Comparison of ENCODE assay signal across 8 cellular contexts in genomic region chr1:206361979-206362543, GRCh38.
DNase-seq lines count a peak whose midpoint lies in the region; ATAC-seq, FAIRE-seq and TF ChIP-seq lines count a peak whose summit lies in the region.
"Not testable (repeated sequence)": the region's sequence is repeated elsewhere in the genome, so short reads cannot be mapped to it uniquely, and the experiment has no call there.

No MANE protein-coding gene starts in this region.

- not testable (repeated sequence) for H3K27ac Mint-ChIP-seq in HFFc6; activated CD8-positive, alpha-beta T cell treated with anti-CD3 and anti-CD28 coated beads, Interleukin-2, amount 10 ng/mL, durations not matched to agents 7 days and 5 days

- ATAC-seq in activated CD8-positive, alpha-beta T cell treated with anti-CD3 and anti-CD28 coated beads, Interleukin-2, amount 10 ng/mL, durations not matched to agents 7 days and 5 days = peak; percentile 31
- ATAC-seq in esophagus mucosa (peak; percentile 84), lower lobe of right lung (peak; percentile 32 to 67), upper lobe of right lung (peak; percentile 65)

- H3K4me1 ChIP-seq in GM23248 (ENCODE audit: insufficient read depth) = peaks cover 18% of the 10 kb centered on the region
- not testable (repeated sequence) for H3K4me1 ChIP-seq in lower lobe of right lung, upper lobe of right lung

- H2AFZ ChIP-seq in GM23248 = not testable (repeated sequence)

- not testable (repeated sequence) for H3K36me3 ChIP-seq in GM23248 (ENCODE audit: low read depth); MG63; lower lobe of right lung; upper lobe of right lung

- in situ Hi-C loops in GM23248 (cut with MboI) = not testable (repeated sequence)

- WGBS in GM23248 (ENCODE audit: low coverage in 1 of 2, low lambda C conversion rate in 2 of 2, missing lambda C conversion rate in 2 of 2), 2 experiments = 0% methylated on average over 1 to 2 of the region's 3 CpGs

- H3K9ac ChIP-seq in GM23248 = not testable (repeated sequence)

- H3F3A ChIP-seq in GM23248 (ENCODE audit: insufficient read depth) = peaks cover 18% of the 10 kb centered on the region

- not testable (repeated sequence) for DNase-seq in GM23248; RCC 7860 (ENCODE audit: low spot score); activated CD8-positive, alpha-beta T cell treated with anti-CD3 and anti-CD28 coated beads, Interleukin-2, amount 10 ng/mL, durations not matched to agents 7 days and 5 days; lower lobe of right lung; upper lobe of right lung
- DNase-seq in HFFc6 (peak; percentile 46), MG63 (peak; percentile 21)

- CTCF ChIA-PET in activated CD8-positive, alpha-beta T cell treated with anti-CD3 and anti-CD28 coated beads, Interleukin-2, amount 10 ng/mL, durations not matched to agents 7 days and 5 days (lab: Charles Lee) = not testable (repeated sequence)

- not testable (repeated sequence) for H4K20me1 ChIP-seq in GM23248 (ENCODE audit: insufficient read depth)

- peaks cover 32% of the 10 kb centered on the region for H3K4me1 Mint-ChIP-seq in HFFc6 (ENCODE audit: low read depth)
- H3K4me1 Mint-ChIP-seq in activated CD8-positive, alpha-beta T cell treated with anti-CD3 and anti-CD28 coated beads, Interleukin-2, amount 10 ng/mL, durations not matched to agents 7 days and 5 days (ENCODE audit: low read depth) = peaks cover 21% of the 10 kb centered on the region

- H3K27me3 ChIP-seq in GM23248 (replicated peaks; ENCODE audit: insufficient read depth); MG63; lower lobe of right lung (ENCODE audit: low read depth); upper lobe of right lung: not testable (repeated sequence)

- H3K4me2 ChIP-seq in GM23248 (ENCODE audit: unreplicated experiment) = not testable (repeated sequence)

- not testable (repeated sequence) for H3K79me2 ChIP-seq in GM23248 (ENCODE audit: insufficient read depth)

- peak; percentile 65 for FAIRE-seq in RCC 7860 (lab: Jason Lieb, UNC)

- not testable (repeated sequence) for H3K9me3 Mint-ChIP-seq in HFFc6; activated CD8-positive, alpha-beta T cell treated with anti-CD3 and anti-CD28 coated beads, Interleukin-2, amount 10 ng/mL, durations not matched to agents 7 days and 5 days (ENCODE audit: insufficient read depth)

- intact Hi-C loops in lower lobe of right lung (cut with DNase I); upper lobe of right lung (cut with DNase I): not testable (repeated sequence)

- POLR2A ChIA-PET in activated CD8-positive, alpha-beta T cell treated with anti-CD3 and anti-CD28 coated beads, Interleukin-2, amount 10 ng/mL, durations not matched to agents 7 days and 5 days (lab: Charles Lee) = not testable (repeated sequence)

- TF ChIP-seq CTCF in HFFc6 (IDR thresholded peaks at IDR 0.05); lower lobe of right lung (IDR thresholded peaks at IDR 0.05); upper lobe of right lung (IDR thresholded peaks at IDR 0.05): not testable (repeated sequence)

- H3K9me3 ChIP-seq in GM23248 (ENCODE audit: low read depth); MG63; lower lobe of right lung; upper lobe of right lung: not testable (repeated sequence)

- not testable (repeated sequence) for H3K4me3 ChIP-seq in GM23248, MG63, lower lobe of right lung, upper lobe of right lung

- not testable (repeated sequence) for H3K9me2 ChIP-seq in GM23248 (ENCODE audit: insufficient read depth)

- H3K4me3 Mint-ChIP-seq in HFFc6; activated CD8-positive, alpha-beta T cell treated with anti-CD3 and anti-CD28 coated beads, Interleukin-2, amount 10 ng/mL, durations not matched to agents 7 days and 5 days: not testable (repeated sequence)

- peak overlapping the region; percentile 52; the same call in 1 of the 2 replicates for H3K27ac ChIP-seq in GM23248
- H3K27ac ChIP-seq in lower lobe of right lung, upper lobe of right lung: not testable (repeated sequence)

- not testable (repeated sequence) for H3K27me3 Mint-ChIP-seq in HFFc6 (ENCODE audit: insufficient read depth); activated CD8-positive, alpha-beta T cell treated with anti-CD3 and anti-CD28 coated beads, Interleukin-2, amount 10 ng/mL, durations not matched to agents 7 days and 5 days (ENCODE audit: low read depth)

- H3K36me3 Mint-ChIP-seq in HFFc6 (ENCODE audit: low read depth); activated CD8-positive, alpha-beta T cell treated with anti-CD3 and anti-CD28 coated beads, Interleukin-2, amount 10 ng/mL, durations not matched to agents 7 days and 5 days (ENCODE audit: low read depth): not testable (repeated sequence)

Comparison
In these comparisons a context has a peak if more than half of its experiments do, and no peak if none do; other contexts are left out.
1. ATAC-seq: peak in every context shown above with its lines; median percentile 84 in esophagus mucosa; 65 in upper lobe of right lung; 50 in lower lobe of right lung; 31 in activated CD8-positive, alpha-beta T cell treated with anti-CD3 and anti-CD28 coated beads, Interleukin-2, amount 10 ng/mL, durations not matched to agents 7 days and 5 days.